9 cellular contexts compared by ENCODE assay signal in the genomic region with DNA sequence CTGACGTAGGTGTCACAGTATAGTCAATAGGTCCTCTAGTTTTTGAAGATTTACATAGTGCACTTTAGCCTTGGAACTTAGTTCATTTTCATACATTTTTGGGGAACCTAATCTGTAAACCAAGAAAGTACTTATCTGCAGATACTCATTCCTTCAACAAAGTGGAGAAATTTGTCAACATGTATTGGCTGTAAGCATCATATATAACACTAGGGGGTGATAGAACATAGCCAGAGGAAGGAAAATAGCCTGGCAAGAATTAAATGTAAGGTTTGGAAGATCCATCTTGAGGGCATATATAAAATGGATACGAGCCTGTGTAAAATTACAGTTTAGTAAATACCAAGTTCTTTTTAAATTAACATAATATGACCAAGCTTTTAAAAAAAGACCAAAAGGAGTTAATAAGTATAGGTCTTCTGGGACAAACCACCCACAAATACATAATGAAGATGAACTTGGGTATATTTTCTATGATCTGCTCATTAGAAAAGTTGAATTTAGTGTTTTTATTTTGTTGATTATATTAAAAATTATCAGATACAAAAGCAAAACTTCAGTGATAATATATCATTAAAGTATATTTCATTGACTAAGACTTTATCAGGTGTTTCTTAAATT. TPM values are rescaled to one million over a fixed set of nuclear protein-coding genes. Genes with fewer than 3 reads are reported as not detected.
DNase-seq lines count a peak whose midpoint lies in the region; ATAC-seq and TF ChIP-seq lines count a peak whose summit lies in the region.
"Had no signal": no experiment of that assay in that cellular context is flagged by ENCODE, and none has a peak within 500 bp of the region (broad histone marks: within the 10 kb centered on the region; RNA-seq: fewer than 3 reads in every experiment).

No MANE protein-coding gene starts in this region.

- H3K36me3 ChIP-seq in SU-DHL-6 (ENCODE audit: low read length): no peaks in the 10 kb centered on the region
- H3K36me3 ChIP-seq in thyroid gland: no peaks in the 10 kb centered on the region

- WGBS in thyroid gland, 2 donors: 50% methylated on average over 2 of the region's 2 CpGs

- H3K9me3 ChIP-seq in SU-DHL-6 (ENCODE audit: insufficient read depth, low read length) (no peaks in the 10 kb centered on the region), thyroid gland (no peaks in the 10 kb centered on the region)

- no peaks in the 10 kb centered on the region for H3K9me3 Mint-ChIP-seq in stimulated activated effector memory CD8-positive, alpha-beta T cell treated with anti-CD3 and anti-CD28 coated beads, Interleukin-12 subunit alpha, Interleukin-12 subunit beta, amount 100 ng/mL, for 72 hours
- H3K9me3 Mint-ChIP-seq: naive thymus-derived CD8-positive, alpha-beta T cell had no signal

- H3K4me3 ChIP-seq in SU-DHL-6 (ENCODE audit: insufficient read depth, low read length, poor library complexity, severe bottlenecking) (no peak overlapping the region), thyroid gland (replicated peaks in 1 of 3) (no peak overlapping the region)

- H3K27ac ChIP-seq in SU-DHL-6 (ENCODE audit: low read depth, low read length) (no peak overlapping the region), thyroid gland (no peak overlapping the region)

- TF ChIP-seq POLR2A in thyroid gland (IDR thresholded peaks at IDR 0.05): no peak

- DNase-seq in GM10266 (ENCODE audit: extremely low spot score) (peak; percentile 38), NCI-H1092 (lab: John Stamatoyannopoulos, UW) (peak; percentile 21), globus pallidus (ENCODE audit: low spot score) (peak; percentile 29), thyroid gland (no peak)
- no peak for DNase-seq in stimulated activated effector memory CD8-positive, alpha-beta T cell treated with anti-CD3 and anti-CD28 coated beads, Interleukin-12 subunit alpha, Interleukin-12 subunit beta, amount 100 ng/mL, for 72 hours (ENCODE audit: low spot score in 2 of 2)

- peaks cover 0 to 4% of the 10 kb centered on the region in 2 donors for H3K4me1 ChIP-seq in thyroid gland

- H3K27ac Mint-ChIP-seq in stimulated activated effector memory CD8-positive, alpha-beta T cell treated with anti-CD3 and anti-CD28 coated beads, Interleukin-12 subunit alpha, Interleukin-12 subunit beta, amount 100 ng/mL, for 72 hours: no peak overlapping the region

- H3K79me2 ChIP-seq in SU-DHL-6 (ENCODE audit: insufficient read depth, low read length): no peaks in the 10 kb centered on the region

- TF ChIP-seq CTCF in GM10266 (IDR thresholded peaks at IDR 0.05; ENCODE audit: control insufficient read depth, insufficient read depth, low read depth, missing control alignments) (peak; percentile 62), SU-DHL-6 (IDR thresholded peaks at IDR 0.05; ENCODE audit: insufficient read depth, low read length, poor library complexity, severe bottlenecking) (peak; percentile 47), thyroid gland (IDR thresholded peaks at IDR 0.05) (peak in 5 of 6 experiments; percentile 48 to 85 (median 72))

- H3K36me3 Mint-ChIP-seq in stimulated activated effector memory CD8-positive, alpha-beta T cell treated with anti-CD3 and anti-CD28 coated beads, Interleukin-12 subunit alpha, Interleukin-12 subunit beta, amount 100 ng/mL, for 72 hours: no peaks in the 10 kb centered on the region
- H3K36me3 Mint-ChIP-seq: naive thymus-derived CD8-positive, alpha-beta T cell had no signal

- no peaks in the 10 kb centered on the region for H3K9me2 ChIP-seq in SU-DHL-6 (replicated peaks; ENCODE audit: insufficient read depth, low read length)

- no peak overlapping the region for H2AFZ ChIP-seq in SU-DHL-6 (ENCODE audit: low read depth, low read length, severe bottlenecking)

- 0 out of 2 replicates have a peak, but pooled peaks cover 5% of the 10 kb centered on the region for H3F3A ChIP-seq in SU-DHL-6 (ENCODE audit: insufficient read depth)

- H3K4me2 ChIP-seq in SU-DHL-6 (ENCODE audit: low read depth, low read length, poor library complexity, severe bottlenecking): no peak overlapping the region

- intact Hi-C loops in thyroid gland (cut with DNase I): no loop called here

- no peak overlapping the region for H3K4me3 Mint-ChIP-seq in stimulated activated effector memory CD8-positive, alpha-beta T cell treated with anti-CD3 and anti-CD28 coated beads, Interleukin-12 subunit alpha, Interleukin-12 subunit beta, amount 100 ng/mL, for 72 hours
- H3K4me3 Mint-ChIP-seq: naive thymus-derived CD8-positive, alpha-beta T cell had no signal

- no peak overlapping the region for H3K9ac ChIP-seq in SU-DHL-6 (ENCODE audit: low read length)

- no peaks in the 10 kb centered on the region for H3K27me3 ChIP-seq in SU-DHL-6 (ENCODE audit: low read length)
- H3K27me3 ChIP-seq in thyroid gland: no peaks in the 10 kb centered on the region

- no peaks in the 10 kb centered on the region for H4K20me1 ChIP-seq in SU-DHL-6 (ENCODE audit: low read depth, low read length)

- ATAC-seq in HG03342 (IDR thresholded peaks at IDR 0.05; ENCODE audit: unreplicated experiment): no peak
- no peak for ATAC-seq in stimulated activated effector memory CD8-positive, alpha-beta T cell treated with anti-CD3 and anti-CD28 coated beads, Interleukin-12 subunit alpha, Interleukin-12 subunit beta, amount 100 ng/mL, for 72 hours
- ATAC-seq in GM18868 (IDR thresholded peaks at IDR 0.05; ENCODE audit: unreplicated experiment): no peak
- ATAC-seq: naive thymus-derived CD8-positive, alpha-beta T cell had no signal

- H3K4me1 Mint-ChIP-seq in stimulated activated effector memory CD8-positive, alpha-beta T cell treated with anti-CD3 and anti-CD28 coated beads, Interleukin-12 subunit alpha, Interleukin-12 subunit beta, amount 100 ng/mL, for 72 hours: no peaks in the 10 kb centered on the region
- H3K4me1 Mint-ChIP-seq: naive thymus-derived CD8-positive, alpha-beta T cell had no signal

RNA-seq across cellular contexts. Expression of gene RPL37A, which starts 18.2 kb away (rescaled TPM):
- 1,000 to 10,000 TPM in 1 of 4 donors, 100 to 1,000 TPM in 3; 393 to 1,147 (median 736) TPM for total RNA-seq in thyroid gland

Comparison
In these comparisons a context has a peak if more than half of its experiments do, and no peak if none do; other contexts are left out.
1. DNase-seq: peak in GM10266 (single experiment), NCI-H1092 (single experiment) and globus pallidus (single experiment); none in thyroid gland (0 of 2) and stimulated activated effector memory CD8-positive, alpha-beta T cell treated with anti-CD3 and anti-CD28 coated beads, Interleukin-12 subunit alpha, Interleukin-12 subunit beta, amount 100 ng/mL, for 72 hours (0 of 2).
2. Peak in every context shown above with its lines, with median percentiles within 50 percentile points of each other: CTCF ChIP-seq.